ENCODE assay signal across 1 cellular context in the genomic region with DNA sequence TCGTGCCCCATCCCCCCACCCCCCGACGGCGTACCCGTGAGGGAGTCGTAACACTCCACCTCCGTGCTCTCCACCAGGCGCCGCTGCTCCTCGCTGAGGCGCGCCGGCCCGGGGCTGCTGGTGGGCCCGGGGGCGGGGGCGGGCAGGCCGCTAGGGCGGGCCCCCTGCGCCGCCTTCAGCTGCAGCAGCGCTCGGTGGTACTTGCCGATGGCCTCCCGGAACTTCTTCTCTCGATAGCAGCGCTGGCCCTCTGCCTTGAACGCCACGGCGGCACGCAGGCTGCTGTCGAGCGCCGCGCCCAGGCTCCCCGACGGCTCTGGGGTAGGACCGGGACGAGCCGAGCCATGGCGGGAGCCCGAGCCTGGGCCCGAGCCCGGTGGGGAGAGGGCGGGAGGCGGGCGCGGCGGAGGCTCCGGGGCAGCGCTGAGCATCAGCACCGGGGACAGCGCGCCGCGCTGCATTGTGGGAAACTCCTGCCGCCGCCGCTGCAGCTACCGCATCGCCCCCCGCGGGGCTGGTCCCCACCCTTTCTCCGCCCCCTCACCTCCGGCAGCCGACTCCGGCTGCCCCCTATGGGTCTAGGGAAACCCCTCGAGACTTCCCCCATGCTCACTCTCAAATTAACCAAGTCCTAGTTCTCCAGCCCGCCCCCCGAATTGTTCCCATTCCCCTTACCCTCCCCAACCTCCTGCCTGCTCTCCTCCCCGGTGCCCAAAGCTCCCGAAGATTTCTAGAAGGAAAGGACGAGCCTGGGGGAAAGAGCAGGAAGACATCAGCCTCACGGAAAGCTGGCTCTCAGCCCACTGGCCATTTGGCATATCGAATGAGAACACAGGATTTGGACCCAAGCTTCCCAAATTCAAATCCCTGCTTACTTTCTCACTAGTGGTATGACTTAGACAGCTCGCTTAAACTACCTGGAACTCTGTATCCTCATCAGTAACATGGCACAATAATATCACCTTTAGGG.
A peak's percentile ranks its signal among the peaks of the same experiment; 100 is the strongest.
TF ChIP-seq lines count a peak whose summit lies in the region.

TTC9B (minus strand) TSS at position 464 of the 970 bp plus-strand sequence; CDS start at position 461, 3 bp downstream.

TF ChIP-seq in K562, 482 proteins besides CTCF, POLR2A, EP300 and RAD21 (continued from another document and continues in another):
- TF ChIP-seq, protein P1, sequence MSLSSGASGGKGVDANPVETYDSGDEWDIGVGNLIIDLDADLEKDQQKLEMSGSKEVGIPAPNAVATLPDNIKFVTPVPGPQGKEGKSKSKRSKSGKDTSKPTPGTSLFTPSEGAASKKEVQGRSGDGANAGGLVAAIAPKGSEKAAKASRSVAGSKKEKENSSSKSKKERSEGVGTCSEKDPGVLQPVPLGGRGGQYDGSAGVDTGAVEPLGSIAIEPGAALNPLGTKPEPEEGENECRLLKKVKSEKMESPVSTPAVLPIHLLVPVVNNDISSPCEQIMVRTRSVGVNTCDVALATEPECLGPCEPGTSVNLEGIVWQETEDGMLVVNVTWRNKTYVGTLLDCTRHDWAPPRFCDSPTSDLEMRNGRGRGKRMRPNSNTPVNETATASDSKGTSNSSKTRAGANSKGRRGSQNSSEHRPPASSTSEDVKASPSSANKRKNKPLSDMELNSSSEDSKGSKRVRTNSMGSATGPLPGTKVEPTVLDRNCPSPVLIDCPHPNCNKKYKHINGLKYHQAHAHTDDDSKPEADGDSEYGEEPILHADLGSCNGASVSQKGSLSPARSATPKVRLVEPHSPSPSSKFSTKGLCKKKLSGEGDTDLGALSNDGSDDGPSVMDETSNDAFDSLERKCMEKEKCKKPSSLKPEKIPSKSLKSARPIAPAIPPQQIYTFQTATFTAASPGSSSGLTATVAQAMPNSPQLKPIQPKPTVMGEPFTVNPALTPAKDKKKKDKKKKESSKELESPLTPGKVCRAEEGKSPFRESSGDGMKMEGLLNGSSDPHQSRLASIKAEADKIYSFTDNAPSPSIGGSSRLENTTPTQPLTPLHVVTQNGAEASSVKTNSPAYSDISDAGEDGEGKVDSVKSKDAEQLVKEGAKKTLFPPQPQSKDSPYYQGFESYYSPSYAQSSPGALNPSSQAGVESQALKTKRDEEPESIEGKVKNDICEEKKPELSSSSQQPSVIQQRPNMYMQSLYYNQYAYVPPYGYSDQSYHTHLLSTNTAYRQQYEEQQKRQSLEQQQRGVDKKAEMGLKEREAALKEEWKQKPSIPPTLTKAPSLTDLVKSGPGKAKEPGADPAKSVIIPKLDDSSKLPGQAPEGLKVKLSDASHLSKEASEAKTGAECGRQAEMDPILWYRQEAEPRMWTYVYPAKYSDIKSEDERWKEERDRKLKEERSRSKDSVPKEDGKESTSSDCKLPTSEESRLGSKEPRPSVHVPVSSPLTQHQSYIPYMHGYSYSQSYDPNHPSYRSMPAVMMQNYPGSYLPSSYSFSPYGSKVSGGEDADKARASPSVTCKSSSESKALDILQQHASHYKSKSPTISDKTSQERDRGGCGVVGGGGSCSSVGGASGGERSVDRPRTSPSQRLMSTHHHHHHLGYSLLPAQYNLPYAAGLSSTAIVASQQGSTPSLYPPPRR (CRISPR knock-in tag; IDR thresholded peaks at IDR 0.05; ENCODE audit: borderline replicate concordance), result no peak
- TF ChIP-seq TRIM28 (IDR thresholded peaks at IDR 0.05) (no peak), PCBP2 (IDR thresholded peaks at IDR 0.05; ENCODE audit: low read depth, low read length, poor library complexity, severe bottlenecking) (no peak), NFATC3 (IDR thresholded peaks at IDR 0.05) (no peak), MXI1 (IDR thresholded peaks at IDR 0.05; ENCODE audit: low read depth, low read length) (no peak), SMAD3 (CRISPR knock-in tag; conservative IDR thresholded peaks at IDR 0.05) (no peak), NFYB (IDR thresholded peaks at IDR 0.05; ENCODE audit: extremely low read depth, insufficient read length) (no peak), GABPB2 (CRISPR knock-in tag; conservative IDR thresholded peaks at IDR 0.05) (no peak), FUS (optimal IDR thresholded peaks at IDR 0.05; ENCODE audit: low read depth, low read length) (no peak), MBD1 (CRISPR knock-in tag; IDR thresholded peaks at IDR 0.05) (no peak), TEAD2 (tag; IDR thresholded peaks at IDR 0.05) (no peak), NFE2 (IDR thresholded peaks at IDR 0.05; ENCODE audit: low read depth) (no peak), ZNF253 (CRISPR knock-in tag; conservative IDR thresholded peaks at IDR 0.05) (no peak), RFX7 (CRISPR knock-in tag; IDR thresholded peaks at IDR 0.05) (no peak), TAF1 (IDR thresholded peaks at IDR 0.05; ENCODE audit: control insufficient read depth, extremely low read depth, insufficient read depth, low read length, severe bottlenecking) (no peak), ELK1 (CRISPR knock-in tag; IDR thresholded peaks at IDR 0.05) (no peak), VEZF1 (CRISPR knock-in tag; IDR thresholded peaks at IDR 0.05) (peak; percentile 37), FIP1L1 (IDR thresholded peaks at IDR 0.05; ENCODE audit: low read depth, low read length, poor library complexity, severe bottlenecking) (no peak), DMBX1 (CRISPR knock-in tag; IDR thresholded peaks at IDR 0.05; ENCODE audit: borderline replicate concordance) (no peak), CHD1 (IDR thresholded peaks at IDR 0.05; ENCODE audit: low read length) (no peak), NFIC (IDR thresholded peaks at IDR 0.05) (no peak), GATA2 (CRISPR knock-in tag; IDR thresholded peaks at IDR 0.05) (no peak), L3MBTL2 (IDR thresholded peaks at IDR 0.05) (no peak), GTF2E2 (tag; IDR thresholded peaks at IDR 0.05) (no peak), ZNF408 (CRISPR knock-in tag; IDR thresholded peaks at IDR 0.05; ENCODE audit: low read depth) (no peak), PHF21A (IDR thresholded peaks at IDR 0.05; ENCODE audit: borderline replicate concordance, low read depth) (no peak), ZNF311 (CRISPR knock-in tag; IDR thresholded peaks at IDR 0.05) (no peak), HOMEZ (CRISPR knock-in tag; IDR thresholded peaks at IDR 0.05) (no peak), GTF2A2 (tag; IDR thresholded peaks at IDR 0.05) (no peak), NCOA2 (IDR thresholded peaks at IDR 0.05; ENCODE audit: partially characterized antibody in 2 of 2) (no peak), PRMT5 (CRISPR knock-in tag; IDR thresholded peaks at IDR 0.05) (peak; percentile 93), ZNF232 (CRISPR knock-in tag; IDR thresholded peaks at IDR 0.05) (no peak), ZNF24 (IDR thresholded peaks at IDR 0.05) (no peak), SMARCB1 (IDR thresholded peaks at IDR 0.05; ENCODE audit: insufficient read length, low read depth) (no peak)
- TF ChIP-seq, protein P2, sequence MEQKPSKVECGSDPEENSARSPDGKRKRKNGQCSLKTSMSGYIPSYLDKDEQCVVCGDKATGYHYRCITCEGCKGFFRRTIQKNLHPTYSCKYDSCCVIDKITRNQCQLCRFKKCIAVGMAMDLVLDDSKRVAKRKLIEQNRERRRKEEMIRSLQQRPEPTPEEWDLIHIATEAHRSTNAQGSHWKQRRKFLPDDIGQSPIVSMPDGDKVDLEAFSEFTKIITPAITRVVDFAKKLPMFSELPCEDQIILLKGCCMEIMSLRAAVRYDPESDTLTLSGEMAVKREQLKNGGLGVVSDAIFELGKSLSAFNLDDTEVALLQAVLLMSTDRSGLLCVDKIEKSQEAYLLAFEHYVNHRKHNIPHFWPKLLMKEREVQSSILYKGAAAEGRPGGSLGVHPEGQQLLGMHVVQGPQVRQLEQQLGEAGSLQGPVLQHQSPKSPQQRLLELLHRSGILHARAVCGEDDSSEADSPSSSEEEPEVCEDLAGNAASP (IDR thresholded peaks at IDR 0.05), result no peak
- TF ChIP-seq, protein P3, sequence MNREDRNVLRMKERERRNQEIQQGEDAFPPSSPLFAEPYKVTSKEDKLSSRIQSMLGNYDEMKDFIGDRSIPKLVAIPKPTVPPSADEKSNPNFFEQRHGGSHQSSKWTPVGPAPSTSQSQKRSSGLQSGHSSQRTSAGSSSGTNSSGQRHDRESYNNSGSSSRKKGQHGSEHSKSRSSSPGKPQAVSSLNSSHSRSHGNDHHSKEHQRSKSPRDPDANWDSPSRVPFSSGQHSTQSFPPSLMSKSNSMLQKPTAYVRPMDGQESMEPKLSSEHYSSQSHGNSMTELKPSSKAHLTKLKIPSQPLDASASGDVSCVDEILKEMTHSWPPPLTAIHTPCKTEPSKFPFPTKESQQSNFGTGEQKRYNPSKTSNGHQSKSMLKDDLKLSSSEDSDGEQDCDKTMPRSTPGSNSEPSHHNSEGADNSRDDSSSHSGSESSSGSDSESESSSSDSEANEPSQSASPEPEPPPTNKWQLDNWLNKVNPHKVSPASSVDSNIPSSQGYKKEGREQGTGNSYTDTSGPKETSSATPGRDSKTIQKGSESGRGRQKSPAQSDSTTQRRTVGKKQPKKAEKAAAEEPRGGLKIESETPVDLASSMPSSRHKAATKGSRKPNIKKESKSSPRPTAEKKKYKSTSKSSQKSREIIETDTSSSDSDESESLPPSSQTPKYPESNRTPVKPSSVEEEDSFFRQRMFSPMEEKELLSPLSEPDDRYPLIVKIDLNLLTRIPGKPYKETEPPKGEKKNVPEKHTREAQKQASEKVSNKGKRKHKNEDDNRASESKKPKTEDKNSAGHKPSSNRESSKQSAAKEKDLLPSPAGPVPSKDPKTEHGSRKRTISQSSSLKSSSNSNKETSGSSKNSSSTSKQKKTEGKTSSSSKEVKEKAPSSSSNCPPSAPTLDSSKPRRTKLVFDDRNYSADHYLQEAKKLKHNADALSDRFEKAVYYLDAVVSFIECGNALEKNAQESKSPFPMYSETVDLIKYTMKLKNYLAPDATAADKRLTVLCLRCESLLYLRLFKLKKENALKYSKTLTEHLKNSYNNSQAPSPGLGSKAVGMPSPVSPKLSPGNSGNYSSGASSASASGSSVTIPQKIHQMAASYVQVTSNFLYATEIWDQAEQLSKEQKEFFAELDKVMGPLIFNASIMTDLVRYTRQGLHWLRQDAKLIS (CRISPR knock-in tag; IDR thresholded peaks at IDR 0.05), result no peak
- TF ChIP-seq, protein P4, sequence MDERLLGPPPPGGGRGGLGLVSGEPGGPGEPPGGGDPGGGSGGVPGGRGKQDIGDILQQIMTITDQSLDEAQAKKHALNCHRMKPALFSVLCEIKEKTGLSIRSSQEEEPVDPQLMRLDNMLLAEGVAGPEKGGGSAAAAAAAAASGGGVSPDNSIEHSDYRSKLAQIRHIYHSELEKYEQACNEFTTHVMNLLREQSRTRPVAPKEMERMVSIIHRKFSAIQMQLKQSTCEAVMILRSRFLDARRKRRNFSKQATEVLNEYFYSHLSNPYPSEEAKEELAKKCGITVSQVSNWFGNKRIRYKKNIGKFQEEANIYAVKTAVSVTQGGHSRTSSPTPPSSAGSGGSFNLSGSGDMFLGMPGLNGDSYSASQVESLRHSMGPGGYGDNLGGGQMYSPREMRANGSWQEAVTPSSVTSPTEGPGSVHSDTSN (CRISPR knock-in tag; IDR thresholded peaks at IDR 0.05; ENCODE audit: low read depth), result no peak
- TF ChIP-seq, protein P4 (tag; conservative IDR thresholded peaks at IDR 0.05; ENCODE audit: low read depth), result no peak
- TF ChIP-seq, protein P5, sequence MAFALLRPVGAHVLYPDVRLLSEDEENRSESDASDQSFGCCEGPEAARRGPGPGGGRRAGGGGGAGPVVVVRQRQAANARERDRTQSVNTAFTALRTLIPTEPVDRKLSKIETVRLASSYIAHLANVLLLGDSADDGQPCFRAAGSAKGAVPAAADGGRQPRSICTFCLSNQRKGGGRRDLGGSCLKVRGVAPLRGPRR (CRISPR knock-in tag; IDR thresholded peaks at IDR 0.05), result no peak
